ENCODE assay signal across 1 cellular context in genomic region chr14:100771121-100771800, GRCh38.
TF ChIP-seq lines count a peak whose summit lies in the region.

No MANE protein-coding gene starts in this region.

TF ChIP-seq in K562, 482 proteins besides CTCF, POLR2A, EP300 and RAD21 (continued from another document and continues in another):
- TF ChIP-seq, protein P1, sequence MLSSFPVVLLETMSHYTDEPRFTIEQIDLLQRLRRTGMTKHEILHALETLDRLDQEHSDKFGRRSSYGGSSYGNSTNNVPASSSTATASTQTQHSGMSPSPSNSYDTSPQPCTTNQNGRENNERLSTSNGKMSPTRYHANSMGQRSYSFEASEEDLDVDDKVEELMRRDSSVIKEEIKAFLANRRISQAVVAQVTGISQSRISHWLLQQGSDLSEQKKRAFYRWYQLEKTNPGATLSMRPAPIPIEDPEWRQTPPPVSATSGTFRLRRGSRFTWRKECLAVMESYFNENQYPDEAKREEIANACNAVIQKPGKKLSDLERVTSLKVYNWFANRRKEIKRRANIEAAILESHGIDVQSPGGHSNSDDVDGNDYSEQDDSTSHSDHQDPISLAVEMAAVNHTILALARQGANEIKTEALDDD (IDR thresholded peaks at IDR 0.05) = peak; percentile 83
- TF ChIP-seq ZBTB26 (CRISPR knock-in tag; IDR thresholded peaks at IDR 0.05) (0 out of 2 replicates have a peak, but pooled peaks have one; percentile 69), U2AF1 (optimal IDR thresholded peaks at IDR 0.05; ENCODE audit: low read depth, low read length) (no peak), ZNF699 (CRISPR knock-in tag; IDR thresholded peaks at IDR 0.05; ENCODE audit: insufficient replicate concordance) (no peak), UBTF (IDR thresholded peaks at IDR 0.05; ENCODE audit: borderline replicate concordance in 1 of 2, low read depth in 2 of 2, low read length in 2 of 2) (peak in 1 of 2 experiments; percentile 83; a peak in 2 of 4 replicates), RB1 (IDR thresholded peaks at IDR 0.05; ENCODE audit: low read depth) (0 out of 2 replicates have a peak, but pooled peaks have one; percentile 18), FOSL1 (tag; conservative IDR thresholded peaks at IDR 0.05) (peak; percentile 50), ARID1B (IDR thresholded peaks at IDR 0.05) (peak; percentile 85), ZNF280A (IDR thresholded peaks at IDR 0.05; ENCODE audit: low read depth, partially characterized antibody) (no peak), ATF7 (IDR thresholded peaks at IDR 0.05) (peak; percentile 41; the same call in 1 of the 2 replicates), TAL1 (IDR thresholded peaks at IDR 0.05) (peak; percentile 67), CREB1 (IDR thresholded peaks at IDR 0.05) (peak; percentile 14; the same call in 1 of the 2 replicates), CREB1 (CRISPR knock-in tag; IDR thresholded peaks at IDR 0.05) (no peak), TAF7 (tag; IDR thresholded peaks at IDR 0.05) (peak; percentile 57; the same call in 1 of the 2 replicates), FOXJ2 (tag; IDR thresholded peaks at IDR 0.05) (0 out of 2 replicates have a peak, but pooled peaks have one; percentile 61), ZNF764 (CRISPR knock-in tag; IDR thresholded peaks at IDR 0.05; ENCODE audit: low read depth) (no peak), SUPT5H (IDR thresholded peaks at IDR 0.05) (peak; percentile 61), TEAD4 (IDR thresholded peaks at IDR 0.05; ENCODE audit: low read length) (peak; percentile 79), TEAD4 (CRISPR knock-in tag; IDR thresholded peaks at IDR 0.05; ENCODE audit: borderline replicate concordance) (no peak), TCF3 (CRISPR knock-in tag; IDR thresholded peaks at IDR 0.05) (peak; percentile 82), KDM5B (IDR thresholded peaks at IDR 0.05; ENCODE audit: insufficient replicate concordance, low read depth, low read length) (peak; percentile 36), CTCFL (IDR thresholded peaks at IDR 0.05; ENCODE audit: borderline replicate concordance, insufficient read depth, low read depth, low read length, poor library complexity, severe bottlenecking) (no peak), RCOR1 (IDR thresholded peaks at IDR 0.05; ENCODE audit: borderline replicate concordance in 1 of 2, low read depth in 2 of 2, low read length in 2 of 2) (peak in 1 of 2 experiments; percentile 81; a peak in 2 of 4 replicates), MTA2 (IDR thresholded peaks at IDR 0.05; ENCODE audit: low read depth) (peak; percentile 19; the same call in 1 of the 2 replicates), MAZ (CRISPR knock-in tag; conservative IDR thresholded peaks at IDR 0.05 in 1 of 2, IDR thresholded peaks at IDR 0.05 in 1 of 2) (peak in 1 of 2 experiments; percentile 93; a peak in 2 of 4 replicates), CHCHD3 (CRISPR knock-in tag; IDR thresholded peaks at IDR 0.05) (no peak), NFIC (IDR thresholded peaks at IDR 0.05) (peak; percentile 88), CBX3 (IDR thresholded peaks at IDR 0.05; ENCODE audit: borderline replicate concordance in 1 of 2, low read length in 2 of 2) (peak in 1 of 2 experiments; percentile 30; a peak in 1 of 3 replicates), POLR2AphosphoS5 (IDR thresholded peaks at IDR 0.05; ENCODE audit: control insufficient read depth, insufficient read depth, low read depth, low read length) (0 out of 2 replicates have a peak, but pooled peaks have one; percentile 37), ESRRB (CRISPR knock-in tag; IDR thresholded peaks at IDR 0.05; ENCODE audit: borderline replicate concordance) (no peak), MTA3 (IDR thresholded peaks at IDR 0.05; ENCODE audit: borderline replicate concordance) (peak; percentile 41; the same call in 1 of the 2 replicates), KLF13 (tag; IDR thresholded peaks at IDR 0.05; ENCODE audit: borderline replicate concordance, low read depth) (peak; percentile 47; the same call in 1 of the 2 replicates), HMGN3 (IDR thresholded peaks at IDR 0.05; ENCODE audit: borderline replicate concordance, extremely low read depth, insufficient read length, low read depth, low read length) (peak; percentile 48), CREB3 (tag; conservative IDR thresholded peaks at IDR 0.05; ENCODE audit: low read depth) (peak; percentile 48; the same call in 1 of the 2 replicates), ZNF274 (IDR thresholded peaks at IDR 0.05; ENCODE audit: borderline replicate concordance, low read depth, low read length) (no peak), ZNF175 (CRISPR knock-in tag; IDR thresholded peaks at IDR 0.05; ENCODE audit: low read depth) (peak; percentile 90), ATF6 (CRISPR knock-in tag; IDR thresholded peaks at IDR 0.05) (no peak), ARNT (IDR thresholded peaks at IDR 0.05) (0 out of 4 replicates have a peak, but pooled peaks of 1 of the 2 experiments have one; percentile 15), ZZZ3 (IDR thresholded peaks at IDR 0.05) (no peak), NCOA1 (IDR thresholded peaks at IDR 0.05; ENCODE audit: low read depth) (peak; percentile 57)
- TF ChIP-seq, protein P2, sequence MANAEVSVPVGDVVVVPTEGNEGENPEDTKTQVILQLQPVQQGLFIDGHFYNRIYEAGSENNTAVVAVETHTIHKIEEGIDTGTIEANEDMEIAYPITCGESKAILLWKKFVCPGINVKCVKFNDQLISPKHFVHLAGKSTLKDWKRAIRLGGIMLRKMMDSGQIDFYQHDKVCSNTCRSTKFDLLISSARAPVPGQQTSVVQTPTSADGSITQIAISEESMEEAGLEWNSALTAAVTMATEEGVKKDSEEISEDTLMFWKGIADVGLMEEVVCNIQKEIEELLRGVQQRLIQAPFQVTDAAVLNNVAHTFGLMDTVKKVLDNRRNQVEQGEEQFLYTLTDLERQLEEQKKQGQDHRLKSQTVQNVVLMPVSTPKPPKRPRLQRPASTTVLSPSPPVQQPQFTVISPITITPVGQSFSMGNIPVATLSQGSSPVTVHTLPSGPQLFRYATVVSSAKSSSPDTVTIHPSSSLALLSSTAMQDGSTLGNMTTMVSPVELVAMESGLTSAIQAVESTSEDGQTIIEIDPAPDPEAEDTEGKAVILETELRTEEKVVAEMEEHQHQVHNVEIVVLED (CRISPR knock-in tag; IDR thresholded peaks at IDR 0.05) = no peak
